In the genomic region with DNA sequence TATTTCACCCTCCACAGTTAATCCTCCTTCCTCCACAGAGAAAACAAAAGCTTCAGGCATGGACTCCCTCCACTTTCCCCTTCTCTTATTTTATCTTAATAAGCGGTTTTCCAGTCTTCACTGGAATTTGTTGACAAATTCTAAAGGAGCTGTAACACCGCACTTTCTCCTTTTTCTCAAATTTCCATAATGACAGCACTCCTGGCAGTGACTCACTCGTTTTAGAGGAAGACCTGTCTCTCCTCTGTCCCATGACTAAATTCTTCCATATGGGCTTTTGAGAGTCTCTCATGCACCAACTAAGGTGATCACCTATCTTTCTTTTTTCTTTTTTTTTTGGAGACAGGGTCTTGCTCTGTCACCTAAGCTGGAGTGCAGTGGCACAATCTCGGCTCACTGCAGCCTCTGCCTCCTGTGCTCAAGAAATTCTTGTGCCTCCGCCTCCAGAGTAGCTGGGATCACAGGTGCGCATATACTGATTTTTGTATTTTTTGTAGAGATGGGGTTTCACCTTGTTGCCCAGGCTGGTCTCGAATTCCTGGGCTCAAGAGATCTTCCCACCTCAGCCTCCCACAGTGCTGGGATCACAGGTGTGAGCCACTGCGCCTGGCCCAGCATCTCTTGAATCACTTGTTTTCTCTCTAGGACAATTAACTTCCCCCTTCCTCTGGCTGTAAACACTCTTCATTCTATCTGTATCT, we compare ENCODE assay signal across 1 cellular context.
TF ChIP-seq lines count a peak whose summit lies in the region.

No MANE protein-coding gene starts in this region.

TF ChIP-seq in H1, 55 proteins besides CTCF, POLR2A, EP300 and RAD21:
- TF ChIP-seq EZH2 (IDR thresholded peaks at IDR 0.05; ENCODE audit: low read depth, low read length, severe bottlenecking) (no peak), JUND (IDR thresholded peaks at IDR 0.05; ENCODE audit: low read length) (0 out of 2 replicates have a peak, but pooled peaks have one; percentile 13), TCF12 (IDR thresholded peaks at IDR 0.05; ENCODE audit: low read depth, low read length) (0 out of 2 replicates have a peak, but pooled peaks have one; percentile 11)
TF ChIP-seq in H1: peak in this region for 2.
